Comparison of ENCODE assay signal across 16 cellular contexts in the genomic region with DNA sequence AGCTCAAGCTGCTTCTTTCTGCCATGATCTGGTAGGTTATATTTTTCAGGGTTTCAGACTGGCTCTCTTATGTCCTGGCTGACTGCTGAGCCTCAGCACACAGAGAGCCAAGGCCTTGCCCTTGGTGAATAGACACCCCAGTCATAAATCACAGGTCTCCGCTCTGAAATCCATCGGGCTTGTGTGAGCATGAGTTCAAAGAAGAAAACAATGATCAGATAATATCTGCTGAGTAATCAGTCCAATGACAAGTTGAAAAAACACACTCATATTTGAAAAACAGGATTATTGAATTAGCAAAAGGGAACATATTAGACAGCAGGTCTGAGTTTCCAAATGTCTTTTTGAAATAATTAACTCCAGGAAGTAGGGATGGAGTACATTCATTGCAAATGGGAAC.
"Had no signal": no experiment of that assay in that cellular context is flagged by ENCODE, and none has a peak within 500 bp of the region (broad histone marks: within the 10 kb centered on the region; RNA-seq: fewer than 3 reads in every experiment).

No MANE protein-coding gene starts in this region.

- FAIRE-seq: bronchial epithelial cell had no signal

- H3K4me3 Mint-ChIP-seq: activated T-helper 17 cell treated with anti-CD3 and anti-CD28 coated beads, Interleukin-2, amount 50 U/mL, for 72 hours; neural crest cell; T-helper 2 cell treated with Interferon-gamma antibody and Interleukin-4, amounts not matched to agents 5 μg/mL and 100 μg/mL, for 36 hours had no signal

- H3K36me3 ChIP-seq: ascending aorta, sigmoid colon, stomach, thoracic aorta had no signal

- H3K27ac Mint-ChIP-seq: activated T-helper 17 cell treated with anti-CD3 and anti-CD28 coated beads, Interleukin-2, amount 50 U/mL, for 72 hours; T-helper 2 cell treated with Interferon-gamma antibody and Interleukin-4, amounts not matched to agents 5 μg/mL and 100 μg/mL, for 36 hours had no signal

- ATAC-seq: activated T-helper 17 cell treated with anti-CD3 and anti-CD28 coated beads, Interleukin-2, amount 50 U/mL, for 72 hours had no signal

- H3K4me1 Mint-ChIP-seq: activated T-helper 17 cell treated with anti-CD3 and anti-CD28 coated beads, Interleukin-2, amount 50 U/mL, for 72 hours; neural crest cell had no signal

- H3K27me3 ChIP-seq: ascending aorta had no signal

- H3K27ac ChIP-seq: ascending aorta, sigmoid colon, stomach, thoracic aorta had no signal

- H3K9me3 Mint-ChIP-seq: activated T-helper 17 cell treated with anti-CD3 and anti-CD28 coated beads, Interleukin-2, amount 50 U/mL, for 72 hours; immature natural killer cell; neural crest cell; T-helper 2 cell treated with Interferon-gamma antibody and Interleukin-4, amounts not matched to agents 5 μg/mL and 100 μg/mL, for 36 hours had no signal

- H3K9me3 ChIP-seq: ascending aorta, sigmoid colon, stomach, thoracic aorta had no signal

- H3K36me3 Mint-ChIP-seq: immature natural killer cell had no signal

- DNase-seq: activated naive CD4-positive, alpha-beta T cell treated with Interleukin-2 at 50 U/mL for 16 hours; activated T-cell treated with anti-CD3 and anti-CD28 coated beads for 4 hours; erythroblast; foreskin fibroblast; immature natural killer cell; sigmoid colon; stimulated activated CD4-positive, alpha-beta T cell treated with anti-CD3 and anti-CD28 coated beads, Interleukin-1b, Interleukin-23, amount 100 ng/mL, for 48 hours; stomach; SW 1271 had no signal

- H3K4me1 ChIP-seq: ascending aorta, sigmoid colon, stomach had no signal

- H3K4me3 ChIP-seq: ascending aorta, lung, sigmoid colon, stomach, thoracic aorta had no signal
